In the genomic region with DNA sequence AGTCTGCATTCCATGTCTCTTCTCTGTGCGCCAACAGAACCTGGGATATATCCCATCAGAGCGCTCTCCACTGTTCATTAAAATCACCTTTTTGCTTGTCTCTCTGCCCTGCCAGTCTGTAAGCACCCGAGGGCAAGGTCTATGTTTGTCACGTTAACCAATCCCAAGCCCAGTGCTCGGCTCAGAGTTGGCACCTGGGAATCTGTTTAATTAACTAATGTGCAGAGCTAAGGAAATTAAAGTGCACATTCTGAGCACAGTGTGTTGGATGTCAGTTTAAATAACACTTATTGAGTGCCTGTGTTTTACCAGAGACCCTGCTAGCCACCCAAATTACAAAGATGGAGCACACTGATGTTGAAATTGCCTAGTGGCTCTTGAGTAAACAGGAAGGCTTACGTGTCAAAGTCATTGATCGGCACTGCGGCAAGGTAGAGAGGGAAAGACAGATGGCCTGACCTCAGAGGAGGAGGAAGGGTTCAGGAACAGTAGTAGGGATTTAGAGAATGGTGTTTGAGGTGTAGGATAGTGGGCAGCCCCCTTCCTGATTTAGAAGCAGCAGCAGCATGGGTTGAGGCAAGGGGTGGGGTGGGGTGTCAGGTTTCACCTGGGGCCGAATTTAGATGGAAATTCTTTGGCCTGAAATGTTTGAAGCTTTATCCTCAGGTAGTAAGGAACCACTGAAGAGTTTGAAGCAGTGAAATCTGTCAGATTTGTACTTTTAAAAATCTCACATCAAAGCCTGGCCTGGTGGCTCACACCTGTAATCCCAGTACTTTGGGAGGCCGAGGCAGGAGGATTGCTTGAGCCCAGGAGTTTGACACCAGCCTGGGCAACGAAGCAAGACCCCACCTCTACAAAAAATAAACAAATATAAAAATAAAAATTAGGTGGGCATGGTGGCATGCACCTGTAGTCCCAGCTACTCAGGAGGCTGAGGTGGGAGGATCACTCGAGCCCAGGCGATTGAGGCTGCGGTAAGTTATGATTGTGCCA, we compare ENCODE assay signal across 1 cellular context.
A peak's percentile ranks its signal among the peaks of the same experiment; 100 is the strongest.
TF ChIP-seq lines count a peak whose summit lies in the region.

No MANE protein-coding gene starts in this region.

TF ChIP-seq in HepG2, 621 proteins besides CTCF, POLR2A, EP300 and RAD21 (continued from another document and continues in another):
- TF ChIP-seq KDM1A (CRISPR knock-in tag; IDR thresholded peaks at IDR 0.05) (0 out of 2 replicates have a peak, but pooled peaks have one; percentile 71), NFIC (IDR thresholded peaks at IDR 0.05; ENCODE audit: low read length) (peak; percentile 81; the same call in 1 of the 2 replicates), ISL2 (CRISPR knock-in tag; IDR thresholded peaks at IDR 0.05) (peak; percentile 82), CBX5 (CRISPR knock-in tag; IDR thresholded peaks at IDR 0.05; ENCODE audit: borderline replicate concordance) (no peak; the same call in 1 of the 2 replicates), ZNF713 (CRISPR knock-in tag; IDR thresholded peaks at IDR 0.05) (no peak), ZNF33A (CRISPR knock-in tag; IDR thresholded peaks at IDR 0.05; ENCODE audit: borderline replicate concordance) (no peak), GMEB1 (CRISPR knock-in tag; IDR thresholded peaks at IDR 0.05; ENCODE audit: borderline replicate concordance) (peak; percentile 52; the same call in 1 of the 2 replicates), CCAR2 (optimal IDR thresholded peaks at IDR 0.05; ENCODE audit: low read depth, low read length) (no peak), RBFOX2 (IDR thresholded peaks at IDR 0.05; ENCODE audit: low read depth, low read length) (peak; percentile 20; the same call in 1 of the 2 replicates), FOSL1 (CRISPR knock-in tag; IDR thresholded peaks at IDR 0.05; ENCODE audit: borderline replicate concordance) (no peak; the same call in 1 of the 2 replicates), PHF5A (CRISPR knock-in tag; IDR thresholded peaks at IDR 0.05; ENCODE audit: low read depth, unreplicated experiment) (peak; percentile 87), ZNF414 (CRISPR knock-in tag; IDR thresholded peaks at IDR 0.05) (peak; percentile 59; the same call in 1 of the 2 replicates), SKI (IDR thresholded peaks at IDR 0.05; ENCODE audit: partially characterized antibody) (peak; percentile 29), ZNF143 (CRISPR knock-in tag; IDR thresholded peaks at IDR 0.05) (no peak), ZNF253 (CRISPR knock-in tag; IDR thresholded peaks at IDR 0.05; ENCODE audit: borderline replicate concordance) (no peak), TARDBP (CRISPR knock-in tag; IDR thresholded peaks at IDR 0.05) (peak; percentile 93), ZNF329 (CRISPR knock-in tag; IDR thresholded peaks at IDR 0.05; ENCODE audit: low read depth) (0 out of 2 replicates have a peak, but pooled peaks have one; percentile 53), PHF20 (CRISPR knock-in tag; IDR thresholded peaks at IDR 0.05) (peak; percentile 49; the same call in 1 of the 2 replicates), NFYC (CRISPR knock-in tag; IDR thresholded peaks at IDR 0.05) (peak; percentile 51; the same call in 1 of the 2 replicates), ZNF710 (CRISPR knock-in tag; IDR thresholded peaks at IDR 0.05; ENCODE audit: borderline replicate concordance) (peak; percentile 98), BRCA1 (CRISPR knock-in tag; IDR thresholded peaks at IDR 0.05) (peak; percentile 63; the same call in 1 of the 2 replicates), ZBTB7B (CRISPR knock-in tag; IDR thresholded peaks at IDR 0.05) (0 out of 2 replicates have a peak, but pooled peaks have one; percentile 28), ZNF350 (CRISPR knock-in tag; IDR thresholded peaks at IDR 0.05; ENCODE audit: borderline replicate concordance, low read depth) (peak; percentile 47; the same call in 1 of the 2 replicates), ZNF343 (CRISPR knock-in tag; IDR thresholded peaks at IDR 0.05) (0 out of 2 replicates have a peak, but pooled peaks have one; percentile 7), NR2F6 (IDR thresholded peaks at IDR 0.05) (peak; percentile 89), NR2F6 (CRISPR knock-in tag; IDR thresholded peaks at IDR 0.05) (peak; percentile 91), ZNF609 (CRISPR knock-in tag; IDR thresholded peaks at IDR 0.05; ENCODE audit: borderline replicate concordance) (peak; percentile 79; the same call in 1 of the 2 replicates), NFKBIZ (CRISPR knock-in tag; IDR thresholded peaks at IDR 0.05) (peak; percentile 80; the same call in 1 of the 2 replicates), ZFY (CRISPR knock-in tag; IDR thresholded peaks at IDR 0.05) (peak; percentile 30; the same call in 1 of the 2 replicates), ZNF431 (CRISPR knock-in tag; IDR thresholded peaks at IDR 0.05; ENCODE audit: borderline replicate concordance, low read depth) (0 out of 2 replicates have a peak, but pooled peaks have one; percentile 62), SRSF9 (IDR thresholded peaks at IDR 0.05; ENCODE audit: borderline replicate concordance, insufficient read depth, low read depth, low read length, poor library complexity, severe bottlenecking) (no peak), SOX5 (CRISPR knock-in tag; IDR thresholded peaks at IDR 0.05; ENCODE audit: borderline replicate concordance) (peak; percentile 81; the same call in 1 of the 2 replicates), ETV5 (CRISPR knock-in tag; IDR thresholded peaks at IDR 0.05; ENCODE audit: borderline replicate concordance) (peak; percentile 99), ZNF782 (CRISPR knock-in tag; IDR thresholded peaks at IDR 0.05; ENCODE audit: borderline replicate concordance) (no peak; the same call in 1 of the 2 replicates), FOXK1 (CRISPR knock-in tag; IDR thresholded peaks at IDR 0.05; ENCODE audit: borderline replicate concordance, low read depth) (peak; percentile 87; the same call in 1 of the 2 replicates), HHEX (CRISPR knock-in tag; IDR thresholded peaks at IDR 0.05) (peak; percentile 80), ZNF629 (CRISPR knock-in tag; conservative IDR thresholded peaks at IDR 0.05) (no peak; the same call in 1 of the 2 replicates), FOXO4 (CRISPR knock-in tag; conservative IDR thresholded peaks at IDR 0.05) (no peak), MTF1 (CRISPR knock-in tag; IDR thresholded peaks at IDR 0.05) (no peak), RFX5 (IDR thresholded peaks at IDR 0.05; ENCODE audit: low read depth, low read length) (no peak), MTA1 (CRISPR knock-in tag; IDR thresholded peaks at IDR 0.05; ENCODE audit: borderline replicate concordance) (no peak)
- TF ChIP-seq, protein P1, sequence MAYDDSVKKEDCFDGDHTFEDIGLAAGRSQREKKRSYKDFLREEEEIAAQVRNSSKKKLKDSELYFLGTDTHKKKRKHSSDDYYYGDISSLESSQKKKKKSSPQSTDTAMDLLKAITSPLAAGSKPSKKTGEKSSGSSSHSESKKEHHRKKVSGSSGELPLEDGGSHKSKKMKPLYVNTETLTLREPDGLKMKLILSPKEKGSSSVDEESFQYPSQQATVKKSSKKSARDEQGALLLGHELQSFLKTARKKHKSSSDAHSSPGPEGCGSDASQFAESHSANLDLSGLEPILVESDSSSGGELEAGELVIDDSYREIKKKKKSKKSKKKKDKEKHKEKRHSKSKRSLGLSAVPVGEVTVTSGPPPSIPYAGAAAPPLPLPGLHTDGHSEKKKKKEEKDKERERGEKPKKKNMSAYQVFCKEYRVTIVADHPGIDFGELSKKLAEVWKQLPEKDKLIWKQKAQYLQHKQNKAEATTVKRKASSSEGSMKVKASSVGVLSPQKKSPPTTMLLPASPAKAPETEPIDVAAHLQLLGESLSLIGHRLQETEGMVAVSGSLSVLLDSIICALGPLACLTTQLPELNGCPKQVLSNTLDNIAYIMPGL (CRISPR knock-in tag; IDR thresholded peaks at IDR 0.05; ENCODE audit: borderline replicate concordance in 1 of 2, low read depth in 1 of 2) = peak; percentile 24 to 58; a peak in 2 of 4 replicates
- TF ChIP-seq, protein P2, sequence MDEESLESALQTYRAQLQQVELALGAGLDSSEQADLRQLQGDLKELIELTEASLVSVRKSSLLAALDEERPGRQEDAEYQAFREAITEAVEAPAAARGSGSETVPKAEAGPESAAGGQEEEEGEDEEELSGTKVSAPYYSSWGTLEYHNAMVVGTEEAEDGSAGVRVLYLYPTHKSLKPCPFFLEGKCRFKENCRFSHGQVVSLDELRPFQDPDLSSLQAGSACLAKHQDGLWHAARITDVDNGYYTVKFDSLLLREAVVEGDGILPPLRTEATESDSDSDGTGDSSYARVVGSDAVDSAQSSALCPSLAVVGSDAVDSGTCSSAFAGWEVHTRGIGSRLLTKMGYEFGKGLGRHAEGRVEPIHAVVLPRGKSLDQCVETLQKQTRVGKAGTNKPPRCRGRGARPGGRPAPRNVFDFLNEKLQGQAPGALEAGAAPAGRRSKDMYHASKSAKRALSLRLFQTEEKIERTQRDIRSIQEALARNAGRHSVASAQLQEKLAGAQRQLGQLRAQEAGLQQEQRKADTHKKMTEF (CRISPR knock-in tag; IDR thresholded peaks at IDR 0.05) = peak; percentile 96
